ENCODE assay signal across 1 cellular context in genomic region chr21:37508341-37508740, GRCh38.
TF ChIP-seq lines count a peak whose summit lies in the region.

No MANE protein-coding gene starts in this region.

TF ChIP-seq in GM23338, 12 proteins besides CTCF, POLR2A, EP300 and RAD21 (continued from another document):
- no peak for TF ChIP-seq ZNF462 (CRISPR knock-in tag; IDR thresholded peaks at IDR 0.05)
TF ChIP-seq in GM23338: peak in this region for 0.
